Comparison of ENCODE assay signal across 1 cellular context in genomic region chr17:34980353-34980680, GRCh38.
TF ChIP-seq lines count a peak whose summit lies in the region.

Gene LIG3 (plus strand): TSS chr17:34980512. CDS start chr17:34983006, 2,494 bp downstream.

TF ChIP-seq in HepG2, 621 proteins besides CTCF, POLR2A, EP300 and RAD21 (continued from another document and continues in another):
- TF ChIP-seq HMGXB4 (CRISPR knock-in tag; IDR thresholded peaks at IDR 0.05; ENCODE audit: borderline replicate concordance in 1 of 2, low read depth in 1 of 2) (peak in 1 of 2 experiments; percentile 26; a peak in 1 of 4 replicates), ZNF256 (CRISPR knock-in tag; conservative IDR thresholded peaks at IDR 0.05) (no peak), MAFF (IDR thresholded peaks at IDR 0.05; ENCODE audit: low read depth, low read length) (no peak), CBFB (CRISPR knock-in tag; IDR thresholded peaks at IDR 0.05) (0 out of 2 replicates have a peak, but pooled peaks have one; percentile 49), ZSCAN29 (CRISPR knock-in tag; conservative IDR thresholded peaks at IDR 0.05) (0 out of 2 replicates have a peak, but pooled peaks have one; percentile 15), MXD4 (CRISPR knock-in tag; IDR thresholded peaks at IDR 0.05) (peak; percentile 95; the same call in 1 of the 2 replicates), MAX (IDR thresholded peaks at IDR 0.05) (peak; percentile 98), EEA1 (CRISPR knock-in tag; IDR thresholded peaks at IDR 0.05; ENCODE audit: borderline replicate concordance) (no peak), ZBTB21 (CRISPR knock-in tag; IDR thresholded peaks at IDR 0.05) (no peak), HNF1B (CRISPR knock-in tag; IDR thresholded peaks at IDR 0.05) (peak; percentile 65; the same call in 1 of the 2 replicates), CEBPB (IDR thresholded peaks at IDR 0.05; ENCODE audit: borderline replicate concordance, low read depth, low read length) (0 out of 2 replicates have a peak, but pooled peaks have one; percentile 19), POLR2G (IDR thresholded peaks at IDR 0.05; ENCODE audit: low read depth, low read length) (peak; percentile 83), TGIF2 (CRISPR knock-in tag; IDR thresholded peaks at IDR 0.05) (peak; percentile 91), TAF1 (CRISPR knock-in tag; IDR thresholded peaks at IDR 0.05) (peak; percentile 72), ARNT2 (CRISPR knock-in tag; IDR thresholded peaks at IDR 0.05; ENCODE audit: low read depth) (peak; percentile 69; the same call in 1 of the 2 replicates), ZNF160 (CRISPR knock-in tag; IDR thresholded peaks at IDR 0.05) (no peak), THAP7 (CRISPR knock-in tag; IDR thresholded peaks at IDR 0.05) (0 out of 2 replicates have a peak, but pooled peaks have one; percentile 39), CREB1 (IDR thresholded peaks at IDR 0.05) (0 out of 2 replicates have a peak, but pooled peaks have one; percentile 33), CREB1 (CRISPR knock-in tag; IDR thresholded peaks at IDR 0.05) (no peak), HOXA3 (CRISPR knock-in tag; IDR thresholded peaks at IDR 0.05) (peak; percentile 55; the same call in 1 of the 2 replicates), HIVEP1 (CRISPR knock-in tag; IDR thresholded peaks at IDR 0.05) (0 out of 2 replicates have a peak, but pooled peaks have one; percentile 37), JUND (CRISPR knock-in tag; IDR thresholded peaks at IDR 0.05) (no peak), NAIF1 (CRISPR knock-in tag; IDR thresholded peaks at IDR 0.05; ENCODE audit: borderline replicate concordance) (no peak), USF2 (IDR thresholded peaks at IDR 0.05; ENCODE audit: low read depth, low read length) (peak; percentile 81), USF2 (CRISPR knock-in tag; IDR thresholded peaks at IDR 0.05; ENCODE audit: borderline replicate concordance) (peak; percentile 77), FOSL2 (CRISPR knock-in tag; IDR thresholded peaks at IDR 0.05) (peak; percentile 56; the same call in 1 of the 2 replicates), ZNF225 (CRISPR knock-in tag; IDR thresholded peaks at IDR 0.05) (no peak), CCAR2 (optimal IDR thresholded peaks at IDR 0.05; ENCODE audit: low read depth, low read length) (no peak), RELA (CRISPR knock-in tag; IDR thresholded peaks at IDR 0.05) (no peak), PBX2 (CRISPR knock-in tag; IDR thresholded peaks at IDR 0.05) (no peak), ZNF335 (CRISPR knock-in tag; IDR thresholded peaks at IDR 0.05) (0 out of 2 replicates have a peak, but pooled peaks have one; percentile 35), NFYB (CRISPR knock-in tag; IDR thresholded peaks at IDR 0.05) (peak; percentile 37; the same call in 1 of the 2 replicates), SIN3A (IDR thresholded peaks at IDR 0.05; ENCODE audit: borderline replicate concordance, low read depth, low read length) (peak; percentile 92), ATF3 (CRISPR knock-in tag; IDR thresholded peaks at IDR 0.05) (peak; percentile 18; the same call in 1 of the 2 replicates), ZFP91 (CRISPR knock-in tag; IDR thresholded peaks at IDR 0.05; ENCODE audit: borderline replicate concordance) (peak; percentile 100), KLF6 (CRISPR knock-in tag; IDR thresholded peaks at IDR 0.05) (no peak), NKX3-1 (CRISPR knock-in tag; IDR thresholded peaks at IDR 0.05) (peak; percentile 60; the same call in 1 of the 2 replicates), EED (CRISPR knock-in tag; IDR thresholded peaks at IDR 0.05) (no peak), PAWR (CRISPR knock-in tag; IDR thresholded peaks at IDR 0.05; ENCODE audit: borderline replicate concordance) (no peak), MLXIP (CRISPR knock-in tag; IDR thresholded peaks at IDR 0.05; ENCODE audit: borderline replicate concordance) (0 out of 2 replicates have a peak, but pooled peaks have one; percentile 38), TFDP1 (CRISPR knock-in tag; IDR thresholded peaks at IDR 0.05; ENCODE audit: borderline replicate concordance) (peak; percentile 78; the same call in 1 of the 2 replicates), ZNF3 (CRISPR knock-in tag; IDR thresholded peaks at IDR 0.05) (no peak), REXO4 (CRISPR knock-in tag; IDR thresholded peaks at IDR 0.05; ENCODE audit: borderline replicate concordance) (no peak), LCORL (IDR thresholded peaks at IDR 0.05) (no peak), LCORL (CRISPR knock-in tag; IDR thresholded peaks at IDR 0.05) (0 out of 2 replicates have a peak, but pooled peaks have one; percentile 46), ZNF333 (CRISPR knock-in tag; IDR thresholded peaks at IDR 0.05; ENCODE audit: borderline replicate concordance) (no peak), ZNF724P (CRISPR knock-in tag; IDR thresholded peaks at IDR 0.05; ENCODE audit: borderline replicate concordance) (peak; percentile 55; the same call in 1 of the 2 replicates), SNAI1 (CRISPR knock-in tag; IDR thresholded peaks at IDR 0.05; ENCODE audit: borderline replicate concordance) (no peak), ZNF441 (CRISPR knock-in tag; IDR thresholded peaks at IDR 0.05; ENCODE audit: borderline replicate concordance) (no peak), ZNF558 (CRISPR knock-in tag; IDR thresholded peaks at IDR 0.05; ENCODE audit: borderline replicate concordance) (peak; percentile 75; the same call in 1 of the 2 replicates), IRF2 (CRISPR knock-in tag; IDR thresholded peaks at IDR 0.05) (peak; percentile 58; the same call in 1 of the 2 replicates), CAMTA2 (CRISPR knock-in tag; IDR thresholded peaks at IDR 0.05; ENCODE audit: borderline replicate concordance) (no peak), IRF9 (CRISPR knock-in tag; IDR thresholded peaks at IDR 0.05; ENCODE audit: borderline replicate concordance) (peak; percentile 60; the same call in 1 of the 2 replicates), ZNF274 (CRISPR knock-in tag; IDR thresholded peaks at IDR 0.05) (peak; percentile 46; the same call in 1 of the 2 replicates), HHEX (CRISPR knock-in tag; IDR thresholded peaks at IDR 0.05) (no peak), ZBTB3 (CRISPR knock-in tag; IDR thresholded peaks at IDR 0.05; ENCODE audit: borderline replicate concordance, low read depth) (no peak), ZBTB7A (CRISPR knock-in tag; IDR thresholded peaks at IDR 0.05) (no peak)
